ENCODE assay signal across 14 cellular contexts in genomic region chr1:167082511-167083027, GRCh38. TPM values are rescaled to one million over a fixed set of nuclear protein-coding genes. Genes with fewer than 3 reads are reported as not detected.
DNase-seq lines count a peak whose midpoint lies in the region; ATAC-seq and TF ChIP-seq lines count a peak whose summit lies in the region.
"Had no signal": no experiment of that assay in that cellular context is flagged by ENCODE, and none has a peak within 500 bp of the region (broad histone marks: within the 10 kb centered on the region; RNA-seq: fewer than 3 reads in every experiment).

No MANE protein-coding gene starts in this region.

- peaks cover 19% of the 10 kb centered on the region for H3K27me3 Mint-ChIP-seq in activated CD4-positive, alpha-beta T cell treated with anti-CD3 and anti-CD28 coated beads, Interleukin-2, amount 10 ng/mL, durations not matched to agents 7 days and 5 days
- H3K27me3 Mint-ChIP-seq in glutamatergic neuron (ENCODE audit: unreplicated experiment) = peaks cover 1% of the 10 kb centered on the region
- no peaks in the 10 kb centered on the region for H3K27me3 Mint-ChIP-seq in effector memory CD8-positive, alpha-beta T cell

- no peaks in the 10 kb centered on the region for H3K9me3 Mint-ChIP-seq in activated CD4-positive, alpha-beta T cell treated with anti-CD3 and anti-CD28 coated beads, Interleukin-2, amount 10 ng/mL, durations not matched to agents 7 days and 5 days
- no peaks in the 10 kb centered on the region for H3K9me3 Mint-ChIP-seq in glutamatergic neuron (ENCODE audit: unreplicated experiment)
- no peaks in the 10 kb centered on the region for H3K9me3 Mint-ChIP-seq in effector memory CD8-positive, alpha-beta T cell
- H3K9me3 Mint-ChIP-seq: HFFc6; stimulated activated naive CD8-positive, alpha-beta T cell treated with anti-CD3 and anti-CD28 coated beads, Interleukin-15, amount 100 ng/mL, for 72 hours had no signal

- no peak for TF ChIP-seq CTCF in glutamatergic neuron (IDR thresholded peaks at IDR 0.05; ENCODE audit: partially characterized antibody, unreplicated experiment)

- H3K4me3 Mint-ChIP-seq in activated CD4-positive, alpha-beta T cell treated with anti-CD3 and anti-CD28 coated beads, Interleukin-2, amount 10 ng/mL, durations not matched to agents 7 days and 5 days = no peak overlapping the region
- H3K4me3 Mint-ChIP-seq in glutamatergic neuron (ENCODE audit: unreplicated experiment) = no peak overlapping the region
- H3K4me3 Mint-ChIP-seq in effector memory CD8-positive, alpha-beta T cell = no peak overlapping the region
- H3K4me3 Mint-ChIP-seq: HFFc6; stimulated activated naive CD8-positive, alpha-beta T cell treated with anti-CD3 and anti-CD28 coated beads, Interleukin-15, amount 100 ng/mL, for 72 hours had no signal

- H3K36me3 Mint-ChIP-seq in activated CD4-positive, alpha-beta T cell treated with anti-CD3 and anti-CD28 coated beads, Interleukin-2, amount 10 ng/mL, durations not matched to agents 7 days and 5 days (ENCODE audit: low read depth) = no peaks in the 10 kb centered on the region
- peaks cover 9% of the 10 kb centered on the region for H3K36me3 Mint-ChIP-seq in glutamatergic neuron (ENCODE audit: unreplicated experiment)
- no peaks in the 10 kb centered on the region for H3K36me3 Mint-ChIP-seq in effector memory CD8-positive, alpha-beta T cell (ENCODE audit: insufficient read depth)

- POLR2A ChIA-PET in activated CD4-positive, alpha-beta T cell treated with anti-CD3 and anti-CD28 coated beads, Interleukin-2, amount 10 ng/mL, durations not matched to agents 7 days and 5 days (lab: Charles Lee) = no interaction called here

- H3K4me1 Mint-ChIP-seq in activated CD4-positive, alpha-beta T cell treated with anti-CD3 and anti-CD28 coated beads, Interleukin-2, amount 10 ng/mL, durations not matched to agents 7 days and 5 days = no peaks in the 10 kb centered on the region
- H3K4me1 Mint-ChIP-seq in glutamatergic neuron (ENCODE audit: low read depth, unreplicated experiment) = peaks cover 11% of the 10 kb centered on the region
- H3K4me1 Mint-ChIP-seq in effector memory CD8-positive, alpha-beta T cell (ENCODE audit: low read depth in 2 of 2) = peaks cover 7 to 16% of the 10 kb centered on the region in 2 donors
- H3K4me1 Mint-ChIP-seq: stimulated activated naive CD8-positive, alpha-beta T cell treated with anti-CD3 and anti-CD28 coated beads, Interleukin-15, amount 100 ng/mL, for 72 hours had no signal

- H3K27ac Mint-ChIP-seq in activated CD4-positive, alpha-beta T cell treated with anti-CD3 and anti-CD28 coated beads, Interleukin-2, amount 10 ng/mL, durations not matched to agents 7 days and 5 days = no peak overlapping the region
- no peak overlapping the region for H3K27ac Mint-ChIP-seq in glutamatergic neuron (ENCODE audit: unreplicated experiment)
- peak overlapping the region in 1 of 2 donors; percentile 75 for H3K27ac Mint-ChIP-seq in effector memory CD8-positive, alpha-beta T cell
- H3K27ac Mint-ChIP-seq: HFFc6; stimulated activated naive CD8-positive, alpha-beta T cell treated with anti-CD3 and anti-CD28 coated beads, Interleukin-15, amount 100 ng/mL, for 72 hours had no signal

- in situ Hi-C loops in ACHN (cut with HindIII; ENCODE audit: low pct_ligation_motif_present, low pct_unique_long_range_greater_than_20kb, low sequenced_read_pairs) (no loop called here), KBM-7 (cut with MboI; ENCODE audit: low pct_unique_long_range_greater_than_20kb, low sequenced_read_pairs) (no loop called here)

- DNase-seq in ACHN = peak; percentile 29
- peak; percentile 83 for DNase-seq in KBM-7
- DNase-seq in SW480 (ENCODE audit: low spot score) = peak; percentile 95
- peak; percentile 37 for DNase-seq in left kidney (ENCODE audit: low read depth, low spot score)
- no peak for DNase-seq in activated CD4-positive, alpha-beta T cell treated with anti-CD3 and anti-CD28 coated beads, Interleukin-2, amount 10 ng/mL, durations not matched to agents 7 days and 5 days
- no peak for DNase-seq in glutamatergic neuron
- DNase-seq in amniotic stem cell (lab: John Stamatoyannopoulos, UW) = no peak
- DNase-seq in effector memory CD8-positive, alpha-beta T cell = no peak
- DNase-seq: AML-193; HFFc6; NCI-H1048; stimulated activated CD4-positive, alpha-beta T cell treated with anti-CD3 and anti-CD28 coated beads, Interleukin-4, amount 100 ng/mL, for 1 hour; stimulated activated naive CD8-positive, alpha-beta T cell treated with anti-CD3 and anti-CD28 coated beads, Interleukin-15, amount 100 ng/mL, for 72 hours; T-helper 9 cell had no signal

- CTCF ChIA-PET in activated CD4-positive, alpha-beta T cell treated with anti-CD3 and anti-CD28 coated beads, Interleukin-2, amount 10 ng/mL, durations not matched to agents 7 days and 5 days (lab: Charles Lee) = interaction anchor here (1.4 kb wide), 1 partner anchor 10 kb away, joined by 3 read pairs; no protein-coding TSS in a partner anchor

- no peak for ATAC-seq in effector memory CD8-positive, alpha-beta T cell (replicated peaks)
- ATAC-seq: stimulated activated naive CD8-positive, alpha-beta T cell treated with anti-CD3 and anti-CD28 coated beads, Interleukin-15, amount 100 ng/mL, for 72 hours had no signal

RNA-seq across cellular contexts. Expression of gene GPA33, which starts 7.6 kb away (rescaled TPM):
- 1 to 10 TPM; 2.2 to 2.3 TPM for total RNA-seq in activated CD4-positive, alpha-beta T cell treated with anti-CD3 and anti-CD28 coated beads, Interleukin-2, amount 10 ng/mL, durations not matched to agents 7 days and 5 days
- not detected for total RNA-seq in glutamatergic neuron (ENCODE audit: unreplicated experiment)
- total RNA-seq: HFFc6 had no signal

RNA-seq across cellular contexts. Expression of gene STYXL2, which starts 11.3 kb away (rescaled TPM):
- not detected for total RNA-seq in activated CD4-positive, alpha-beta T cell treated with anti-CD3 and anti-CD28 coated beads, Interleukin-2, amount 10 ng/mL, durations not matched to agents 7 days and 5 days
- total RNA-seq in glutamatergic neuron (ENCODE audit: unreplicated experiment) = 0.27 TPM
- total RNA-seq: HFFc6 had no signal

Comparison
In these comparisons a context has a peak if more than half of its experiments do, and no peak if none do; other contexts are left out.
1. DNase-seq: peak in ACHN (single experiment), KBM-7 (single experiment), SW480 (single experiment) and left kidney (single experiment); none in activated CD4-positive, alpha-beta T cell treated with anti-CD3 and anti-CD28 coated beads, Interleukin-2, amount 10 ng/mL, durations not matched to agents 7 days and 5 days (single experiment), glutamatergic neuron (single experiment), amniotic stem cell (single experiment) and effector memory CD8-positive, alpha-beta T cell (0 of 3).